ENCODE assay signal across 27 cellular contexts in the genomic region with DNA sequence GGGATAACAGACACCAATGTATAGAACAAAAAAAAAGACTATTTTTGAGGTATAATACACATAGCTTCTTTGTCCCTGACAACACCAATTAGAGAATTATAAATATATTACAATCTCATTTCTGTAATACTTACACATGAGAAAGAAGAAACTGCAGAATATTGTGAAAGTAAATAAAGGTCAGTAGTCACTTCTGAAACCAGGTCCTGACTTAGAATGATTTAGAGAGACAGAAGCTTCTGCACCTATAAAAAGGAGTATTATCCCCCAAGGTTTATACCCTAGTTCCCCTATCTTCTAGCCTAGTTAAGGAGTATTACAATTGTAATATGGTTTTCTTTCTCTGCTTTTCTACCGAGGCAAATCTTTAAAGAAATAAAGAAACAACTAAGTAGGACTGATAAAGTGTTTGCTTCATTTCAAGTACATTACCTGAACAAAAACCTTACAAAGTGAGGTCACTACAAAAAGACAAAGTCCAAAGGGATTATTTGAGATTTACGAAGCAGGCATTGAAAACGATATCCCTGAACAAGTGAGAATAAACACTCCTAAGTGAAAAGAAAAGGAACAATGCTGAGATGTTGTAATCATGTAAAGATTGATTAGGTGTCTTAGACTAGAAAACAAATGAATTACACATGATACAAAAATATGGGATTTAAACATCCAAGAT.
A peak's percentile ranks its signal among the peaks of the same experiment; 100 is the strongest.
DNase-seq lines count a peak whose midpoint lies in the region; ATAC-seq, FAIRE-seq and TF ChIP-seq lines count a peak whose summit lies in the region.
"Had no signal": no experiment of that assay in that cellular context is flagged by ENCODE, and none has a peak within 500 bp of the region (broad histone marks: within the 10 kb centered on the region; RNA-seq: fewer than 3 reads in every experiment).

No MANE protein-coding gene starts in this region.

- H2AFZ ChIP-seq in astrocyte (ENCODE audit: low read depth, low read length) = no peak overlapping the region
- H2AFZ ChIP-seq in SK-N-SH (ENCODE audit: low read depth) = no peak overlapping the region

- H4K20me1 ChIP-seq in astrocyte (ENCODE audit: insufficient read depth, low read length) (no peaks in the 10 kb centered on the region), SK-N-SH (ENCODE audit: insufficient read depth) (no peaks in the 10 kb centered on the region)

- H3K9me2 ChIP-seq in SK-N-SH = no peaks in the 10 kb centered on the region

- intact Hi-C loops in dorsolateral prefrontal cortex (cut with DNase I) = no loop called here

- CTCF ChIA-PET in SK-N-SH (lab: Yijun Ruan, JAX) = interaction anchor here (0.6 to 1.0 kb wide), 2 partner anchors 168 to 393 kb away, joined by 3 read pairs; no protein-coding TSS in a partner anchor

- no peaks in the 10 kb centered on the region for H3K4me1 ChIP-seq in astrocyte (ENCODE audit: insufficient read depth, low read length)
- H3K4me1 ChIP-seq in SK-N-SH (ENCODE audit: control insufficient read depth in 1 of 2, insufficient read depth in 2 of 2, low read depth in 1 of 2, low read length in 1 of 2) = peaks cover 0 to 3% of the 10 kb centered on the region in 2 experiments; a peak in 1 of 4 replicates
- H3K4me1 ChIP-seq: BLaER1 treated with 17β-estradiol and CSF1 and Interleukin-3, amounts not matched to agents 10 nM and 100 nM; suprapubic skin; upper lobe of right lung had no signal

- FAIRE-seq in astrocyte (lab: Jason Lieb, UNC) = peak; percentile 56

- H3K4me2 ChIP-seq in astrocyte (ENCODE audit: low read length) (no peak overlapping the region), SK-N-SH (no peak overlapping the region)
- H3K4me2 ChIP-seq: BLaER1 treated with 17β-estradiol and CSF1 and Interleukin-3, amounts not matched to agents 10 nM and 100 nM had no signal

- no peaks in the 10 kb centered on the region for H3K9me3 ChIP-seq in astrocyte (ENCODE audit: insufficient read depth, low read depth, low read length)
- no peaks in the 10 kb centered on the region for H3K9me3 ChIP-seq in SK-N-SH
- H3K9me3 ChIP-seq: BLaER1 treated with 17β-estradiol and CSF1 and Interleukin-3, amounts not matched to agents 10 nM and 100 nM; suprapubic skin; upper lobe of right lung had no signal

- H3K27ac ChIP-seq in astrocyte (ENCODE audit: low read depth, low read length) = no peak overlapping the region
- no peak overlapping the region for H3K27ac ChIP-seq in SK-N-SH (ENCODE audit: low read depth in 2 of 2, low read length in 1 of 2)
- no peak overlapping the region for H3K27ac ChIP-seq in dorsolateral prefrontal cortex
- H3K27ac ChIP-seq: BLaER1 treated with 17β-estradiol and CSF1 and Interleukin-3, amounts not matched to agents 10 nM and 100 nM; coronary artery; suprapubic skin; upper lobe of right lung had no signal

- H3K27ac Mint-ChIP-seq in astrocyte (ENCODE audit: unreplicated experiment) (no peak overlapping the region), progenitor cell of endocrine pancreas (peak overlapping the region; percentile 11)
- H3K27ac Mint-ChIP-seq: activated CD4-positive, alpha-beta memory T cell treated with anti-CD3 and anti-CD28 coated beads for 36 hours; activated naive CD8-positive, alpha-beta T cell treated with anti-CD3 and anti-CD28 coated beads, Interleukin-2, amount 50 U/mL, for 24 hours; activated T-cell treated with anti-CD3 and anti-CD28 coated beads, Interleukin-2, amount 50 U/mL, for 72 hours; naive thymus-derived CD8-positive, alpha-beta T cell had no signal

- TF ChIP-seq EP300 in SK-N-SH (IDR thresholded peaks at IDR 0.05; ENCODE audit: borderline replicate concordance in 1 of 2, low read depth in 1 of 2, low read length in 1 of 2) = no peak

- POLR2A ChIA-PET in SK-N-SH (lab: Yijun Ruan, JAX) = no interaction called here

- H3K9ac ChIP-seq in astrocyte (ENCODE audit: low read length) = no peak overlapping the region
- H3K9ac ChIP-seq in SK-N-SH = no peak overlapping the region
- H3K9ac ChIP-seq: BLaER1 treated with 17β-estradiol and CSF1 and Interleukin-3, amounts not matched to agents 10 nM and 100 nM had no signal

- H3K27me3 Mint-ChIP-seq in astrocyte (ENCODE audit: low read depth, unreplicated experiment) = no peaks in the 10 kb centered on the region
- H3K27me3 Mint-ChIP-seq in progenitor cell of endocrine pancreas = no peaks in the 10 kb centered on the region
- H3K27me3 Mint-ChIP-seq: activated CD4-positive, alpha-beta memory T cell treated with anti-CD3 and anti-CD28 coated beads for 36 hours; activated naive CD8-positive, alpha-beta T cell treated with anti-CD3 and anti-CD28 coated beads, Interleukin-2, amount 50 U/mL, for 24 hours; naive thymus-derived CD8-positive, alpha-beta T cell had no signal

- H3K79me2 ChIP-seq in astrocyte (ENCODE audit: insufficient read depth, low read length) (peaks cover 6% of the 10 kb centered on the region), SK-N-SH (ENCODE audit: insufficient read depth) (peaks cover 15% of the 10 kb centered on the region; the same call in 1 of the 2 replicates)

- 93% methylated on average over 3 of the region's 3 CpGs for WGBS in SK-N-SH (ENCODE audit: low lambda C conversion rate)

- H3K36me3 Mint-ChIP-seq in astrocyte (ENCODE audit: low read depth, unreplicated experiment) (no peaks in the 10 kb centered on the region), progenitor cell of endocrine pancreas (ENCODE audit: insufficient read depth) (no peaks in the 10 kb centered on the region)
- H3K36me3 Mint-ChIP-seq: activated CD4-positive, alpha-beta memory T cell treated with anti-CD3 and anti-CD28 coated beads for 36 hours had no signal

- no peaks in the 10 kb centered on the region for H3F3A ChIP-seq in SK-N-SH (replicated peaks; ENCODE audit: insufficient read depth)

- H3K4me3 Mint-ChIP-seq in astrocyte (ENCODE audit: unreplicated experiment) (no peak overlapping the region), progenitor cell of endocrine pancreas (ENCODE audit: low read depth) (no peak overlapping the region)
- H3K4me3 Mint-ChIP-seq: activated CD4-positive, alpha-beta memory T cell treated with anti-CD3 and anti-CD28 coated beads for 36 hours; activated naive CD8-positive, alpha-beta T cell treated with anti-CD3 and anti-CD28 coated beads, Interleukin-2, amount 50 U/mL, for 24 hours; activated T-cell treated with anti-CD3 and anti-CD28 coated beads, Interleukin-2, amount 50 U/mL, for 72 hours; naive thymus-derived CD8-positive, alpha-beta T cell had no signal

- DNase-seq in astrocyte (ENCODE audit: low read depth) (no peak), progenitor cell of endocrine pancreas (ENCODE audit: low spot score, unreplicated experiment) (no peak), SK-N-SH (no peak), dorsolateral prefrontal cortex (no peak)
- DNase-seq in effector CD4-positive, alpha-beta T cell = no peak
- DNase-seq: activated CD4-positive, alpha-beta memory T cell treated with anti-CD3 and anti-CD28 coated beads for 36 hours; activated CD4-positive, alpha-beta T cell treated with anti-CD3 and anti-CD28 coated beads for 1 hour; activated naive CD4-positive, alpha-beta T cell; activated naive CD8-positive, alpha-beta T cell treated with anti-CD3 and anti-CD28 coated beads, Interleukin-2, amount 50 U/mL, for 24 hours; activated T-cell treated with anti-CD3 and anti-CD28 coated beads, Interleukin-2, amount 50 U/mL, for 72 hours; caudate nucleus; DMS79; erythroblast; midbrain; naive thymus-derived CD8-positive, alpha-beta T cell; NCI-H1092; NCI-H1930; NCI-H524 treated with DMSO at 0.1 percent for 48 hours; PC-3; Right ventricle myocardium superior; stimulated activated naive CD4-positive, alpha-beta T cell treated with Interleukin-2 at 50 U/mL for 16 hours; upper lobe of right lung had no signal

- H3K9me3 Mint-ChIP-seq in astrocyte (ENCODE audit: unreplicated experiment) (no peaks in the 10 kb centered on the region), progenitor cell of endocrine pancreas (ENCODE audit: low read depth) (peaks cover 3% of the 10 kb centered on the region)
- H3K9me3 Mint-ChIP-seq: activated CD4-positive, alpha-beta memory T cell treated with anti-CD3 and anti-CD28 coated beads for 36 hours; activated naive CD8-positive, alpha-beta T cell treated with anti-CD3 and anti-CD28 coated beads, Interleukin-2, amount 50 U/mL, for 24 hours; activated T-cell treated with anti-CD3 and anti-CD28 coated beads, Interleukin-2, amount 50 U/mL, for 72 hours; naive thymus-derived CD8-positive, alpha-beta T cell had no signal

- H3K27me3 ChIP-seq in astrocyte (ENCODE audit: insufficient read depth, low read length) (no peaks in the 10 kb centered on the region), SK-N-SH (ENCODE audit: insufficient read depth) (no peaks in the 10 kb centered on the region), dorsolateral prefrontal cortex (no peaks in the 10 kb centered on the region)
- H3K27me3 ChIP-seq: BLaER1 treated with 17β-estradiol and CSF1 and Interleukin-3, amounts not matched to agents 10 nM and 100 nM; suprapubic skin; upper lobe of right lung had no signal

- ATAC-seq in GM21515 (IDR thresholded peaks at IDR 0.05; ENCODE audit: unreplicated experiment) (peak; percentile 53), HG02884 (IDR thresholded peaks at IDR 0.05; ENCODE audit: unreplicated experiment) (peak; percentile 49)
- ATAC-seq: activated naive CD8-positive, alpha-beta T cell treated with anti-CD3 and anti-CD28 coated beads, Interleukin-2, amount 50 U/mL, for 24 hours; activated T-cell treated with anti-CD3 and anti-CD28 coated beads, Interleukin-2, amount 50 U/mL, for 72 hours; naive thymus-derived CD8-positive, alpha-beta T cell; PC-3; upper lobe of right lung had no signal

- TF ChIP-seq CTCF in astrocyte (IDR thresholded peaks at IDR 0.05; ENCODE audit: insufficient read depth, low read depth, low read length) (no peak), progenitor cell of endocrine pancreas (IDR thresholded peaks at IDR 0.05; ENCODE audit: unreplicated experiment) (no peak), SK-N-SH (IDR thresholded peaks at IDR 0.05) (no peak), dorsolateral prefrontal cortex (IDR thresholded peaks at IDR 0.05 in 54 of 56, conservative IDR thresholded peaks at IDR 0.05 in 2 of 56; ENCODE audit: low read depth in 1 of 56, partially characterized antibody in 56 of 56) (no peak)

- H3K4me3 ChIP-seq in astrocyte (ENCODE audit: insufficient read depth, low read depth, low read length) (no peak overlapping the region), SK-N-SH (ENCODE audit: low read depth in 2 of 2, low read length in 1 of 2) (no peak overlapping the region), dorsolateral prefrontal cortex (no peak overlapping the region)
- H3K4me3 ChIP-seq: BLaER1 treated with 17β-estradiol and CSF1 and Interleukin-3, amounts not matched to agents 10 nM and 100 nM; coronary artery; suprapubic skin; upper lobe of right lung had no signal

- no peak for TF ChIP-seq RAD21 in SK-N-SH (IDR thresholded peaks at IDR 0.05; ENCODE audit: low read length)

- H3K4me1 Mint-ChIP-seq in astrocyte (ENCODE audit: low read depth, unreplicated experiment) = no peaks in the 10 kb centered on the region
- peaks cover 7% of the 10 kb centered on the region for H3K4me1 Mint-ChIP-seq in progenitor cell of endocrine pancreas (ENCODE audit: low read depth)
- H3K4me1 Mint-ChIP-seq: activated naive CD8-positive, alpha-beta T cell treated with anti-CD3 and anti-CD28 coated beads, Interleukin-2, amount 50 U/mL, for 24 hours; naive thymus-derived CD8-positive, alpha-beta T cell had no signal

- H3K36me3 ChIP-seq in astrocyte (ENCODE audit: insufficient read depth, low read length) (no peaks in the 10 kb centered on the region), SK-N-SH (replicated peaks in 1 of 2; ENCODE audit: control insufficient read depth in 1 of 2, insufficient read depth in 2 of 2, low read length in 1 of 2) (peaks cover 0 to 2% of the 10 kb centered on the region in 2 experiments)
- H3K36me3 ChIP-seq: suprapubic skin, upper lobe of right lung had no signal
